In genomic region chr10:119111968-119112515, GRCh38 we compare ENCODE assay signal across 1 cellular context.
A peak's percentile ranks its signal among the peaks of the same experiment; 100 is the strongest.
TF ChIP-seq lines count a peak whose summit lies in the region.

No MANE protein-coding gene starts in this region.

TF ChIP-seq in HepG2, 621 proteins besides CTCF, POLR2A, EP300 and RAD21:
- TF ChIP-seq, protein P1, sequence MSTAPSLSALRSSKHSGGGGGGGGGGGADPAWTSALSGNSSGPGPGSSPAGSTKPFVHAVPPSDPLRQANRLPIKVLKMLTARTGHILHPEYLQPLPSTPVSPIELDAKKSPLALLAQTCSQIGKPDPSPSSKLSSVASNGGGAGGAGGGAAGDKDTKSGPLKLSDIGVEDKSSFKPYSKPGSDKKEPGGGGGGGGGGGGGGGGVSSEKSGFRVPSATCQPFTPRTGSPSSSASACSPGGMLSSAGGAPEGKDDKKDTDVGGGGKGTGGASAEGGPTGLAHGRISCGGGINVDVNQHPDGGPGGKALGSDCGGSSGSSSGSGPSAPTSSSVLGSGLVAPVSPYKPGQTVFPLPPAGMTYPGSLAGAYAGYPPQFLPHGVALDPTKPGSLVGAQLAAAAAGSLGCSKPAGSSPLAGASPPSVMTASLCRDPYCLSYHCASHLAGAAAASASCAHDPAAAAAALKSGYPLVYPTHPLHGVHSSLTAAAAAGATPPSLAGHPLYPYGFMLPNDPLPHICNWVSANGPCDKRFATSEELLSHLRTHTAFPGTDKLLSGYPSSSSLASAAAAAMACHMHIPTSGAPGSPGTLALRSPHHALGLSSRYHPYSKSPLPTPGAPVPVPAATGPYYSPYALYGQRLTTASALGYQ (CRISPR knock-in tag; IDR thresholded peaks at IDR 0.05) = no peak
- TF ChIP-seq SAP130 (CRISPR knock-in tag; IDR thresholded peaks at IDR 0.05; ENCODE audit: low read depth) = 0 out of 2 replicates have a peak, but pooled peaks have one; percentile 7
